Comparison of ENCODE assay signal across 24 cellular contexts in genomic region chr1:150332651-150333290, GRCh38.
"Had no signal": no experiment of that assay in that cellular context is flagged by ENCODE, and none has a peak within 500 bp of the region (broad histone marks: within the 10 kb centered on the region; RNA-seq: fewer than 3 reads in every experiment).

No MANE protein-coding gene starts in this region.

- H3K27ac Mint-ChIP-seq: activated CD4-positive, alpha-beta memory T cell treated with anti-CD3 and anti-CD28 coated beads, Interleukin-2, amount 10 ng/mL, durations not matched to agents 7 days and 5 days; activated CD4-positive, alpha-beta T cell treated with anti-CD3 and anti-CD28 coated beads, Interleukin-2, amount 10 ng/mL, durations not matched to agents 24 days and 14 days; activated naive CD4-positive, alpha-beta T cell treated with anti-CD3 and anti-CD28 coated beads, Interleukin-2, amount 50 U/mL, for 24 hours; memory B cell; nephron progenitor cell; stimulated activated memory B cell treated with anti-CD40 and anti-IgM and Interleukin-4, amounts not matched to agents 10 μg/mL and 1 μg/mL and 100 μg/mL, for 72 hours; T-helper 17 cell had no signal

- H3K79me2 ChIP-seq: parathyroid adenoma had no signal

- H3K27ac ChIP-seq: colonic mucosa, esophagus muscularis mucosa, heart left ventricle, parathyroid adenoma, thoracic aorta, upper lobe of left lung had no signal

- ATAC-seq: effector memory CD8-positive, alpha-beta T cell; heart left ventricle; left cardiac atrium; sciatic nerve; stimulated activated memory B cell treated with anti-CD40 and anti-IgM and Interleukin-4, amounts not matched to agents 10 μg/mL and 1 μg/mL and 100 μg/mL, for 72 hours; T-helper 17 cell had no signal

- H3K9ac ChIP-seq: parathyroid adenoma had no signal

- H3K4me3 ChIP-seq: colonic mucosa, dorsolateral prefrontal cortex, esophagus muscularis mucosa, heart left ventricle, thoracic aorta, upper lobe of left lung had no signal

- H3K4me1 ChIP-seq: colonic mucosa, esophagus muscularis mucosa, heart left ventricle, parathyroid adenoma, upper lobe of left lung had no signal

- H3K4me1 Mint-ChIP-seq: activated CD4-positive, alpha-beta memory T cell treated with anti-CD3 and anti-CD28 coated beads, Interleukin-2, amount 10 ng/mL, durations not matched to agents 7 days and 5 days; nephron progenitor cell had no signal

- H3K4me3 Mint-ChIP-seq: activated CD4-positive, alpha-beta memory T cell treated with anti-CD3 and anti-CD28 coated beads, Interleukin-2, amount 10 ng/mL, durations not matched to agents 7 days and 5 days; activated CD4-positive, alpha-beta T cell treated with anti-CD3 and anti-CD28 coated beads, Interleukin-2, amount 10 ng/mL, durations not matched to agents 24 days and 14 days; activated naive CD4-positive, alpha-beta T cell treated with anti-CD3 and anti-CD28 coated beads, Interleukin-2, amount 50 U/mL, for 24 hours; effector memory CD8-positive, alpha-beta T cell; memory B cell; nephron progenitor cell; stimulated activated memory B cell treated with anti-CD40 and anti-IgM and Interleukin-4, amounts not matched to agents 10 μg/mL and 1 μg/mL and 100 μg/mL, for 72 hours; T-helper 17 cell had no signal

- H3K27me3 ChIP-seq: colonic mucosa, dorsolateral prefrontal cortex, esophagus muscularis mucosa, heart left ventricle, upper lobe of left lung had no signal

- H3K9me3 Mint-ChIP-seq: activated CD4-positive, alpha-beta memory T cell treated with anti-CD3 and anti-CD28 coated beads, Interleukin-2, amount 10 ng/mL, durations not matched to agents 7 days and 5 days; activated CD4-positive, alpha-beta T cell treated with anti-CD3 and anti-CD28 coated beads, Interleukin-2, amount 10 ng/mL, durations not matched to agents 24 days and 14 days; activated naive CD4-positive, alpha-beta T cell treated with anti-CD3 and anti-CD28 coated beads, Interleukin-2, amount 50 U/mL, for 24 hours; effector memory CD8-positive, alpha-beta T cell; memory B cell; nephron progenitor cell; stimulated activated memory B cell treated with anti-CD40 and anti-IgM and Interleukin-4, amounts not matched to agents 10 μg/mL and 1 μg/mL and 100 μg/mL, for 72 hours had no signal

- DNase-seq: activated CD4-positive, alpha-beta memory T cell treated with anti-CD3 and anti-CD28 coated beads, Interleukin-2, amount 10 ng/mL, durations not matched to agents 7 days and 5 days; activated CD4-positive, alpha-beta T cell treated with anti-CD3 and anti-CD28 coated beads, Interleukin-2, amount 10 ng/mL, durations not matched to agents 24 days and 14 days; activated CD4-positive, CD25-positive, alpha-beta regulatory T cell; activated gamma-delta T cell; amniotic stem cell; colonic mucosa; effector memory CD8-positive, alpha-beta T cell; heart left ventricle; islet precursor cell; left cardiac atrium; nephron progenitor cell; small intestine; stimulated activated CD4-positive, alpha-beta T cell treated with anti-CD3 and anti-CD28 coated beads, Interleukin-2, amount 100 ng/mL, for 24 hours; SW 1271; T-helper 17 cell; upper lobe of left lung had no signal

- H3K27me3 Mint-ChIP-seq: activated CD4-positive, alpha-beta memory T cell treated with anti-CD3 and anti-CD28 coated beads, Interleukin-2, amount 10 ng/mL, durations not matched to agents 7 days and 5 days; activated CD4-positive, alpha-beta T cell treated with anti-CD3 and anti-CD28 coated beads, Interleukin-2, amount 10 ng/mL, durations not matched to agents 24 days and 14 days; activated naive CD4-positive, alpha-beta T cell treated with anti-CD3 and anti-CD28 coated beads, Interleukin-2, amount 50 U/mL, for 24 hours; effector memory CD8-positive, alpha-beta T cell; memory B cell; stimulated activated memory B cell treated with anti-CD40 and anti-IgM and Interleukin-4, amounts not matched to agents 10 μg/mL and 1 μg/mL and 100 μg/mL, for 72 hours; T-helper 17 cell had no signal

- H2AFZ ChIP-seq: parathyroid adenoma had no signal
